ENCODE assay signal across 1 cellular context in the genomic region with DNA sequence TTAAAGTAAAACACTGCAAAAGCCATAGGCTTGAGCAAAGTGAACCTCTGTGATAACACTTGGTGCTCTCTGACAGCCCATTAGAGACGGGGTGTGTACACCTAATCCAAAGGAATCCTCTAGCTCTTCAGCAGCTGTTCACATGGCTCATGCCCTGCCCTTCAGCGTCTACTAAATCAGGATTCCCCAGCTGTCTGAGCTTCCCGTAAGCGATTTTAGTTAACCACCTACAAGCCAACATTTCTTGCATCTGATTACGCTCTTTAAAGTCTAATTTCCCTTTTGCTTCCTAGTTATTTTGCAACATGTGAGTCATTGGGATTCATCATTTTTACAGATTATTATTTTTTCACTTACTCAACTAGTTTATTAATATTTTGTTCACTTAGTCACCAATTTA.
A peak's percentile ranks its signal among the peaks of the same experiment; 100 is the strongest.
TF ChIP-seq lines count a peak whose summit lies in the region.

No MANE protein-coding gene starts in this region.

TF ChIP-seq in IMR-90, 13 proteins besides CTCF, POLR2A, EP300 and RAD21:
- TF ChIP-seq MAZ (IDR thresholded peaks at IDR 0.05; ENCODE audit: borderline replicate concordance, low read depth, low read length) (no peak), CEBPB (IDR thresholded peaks at IDR 0.05; ENCODE audit: low read depth, low read length) (peak; percentile 78)
